In the genomic region with DNA sequence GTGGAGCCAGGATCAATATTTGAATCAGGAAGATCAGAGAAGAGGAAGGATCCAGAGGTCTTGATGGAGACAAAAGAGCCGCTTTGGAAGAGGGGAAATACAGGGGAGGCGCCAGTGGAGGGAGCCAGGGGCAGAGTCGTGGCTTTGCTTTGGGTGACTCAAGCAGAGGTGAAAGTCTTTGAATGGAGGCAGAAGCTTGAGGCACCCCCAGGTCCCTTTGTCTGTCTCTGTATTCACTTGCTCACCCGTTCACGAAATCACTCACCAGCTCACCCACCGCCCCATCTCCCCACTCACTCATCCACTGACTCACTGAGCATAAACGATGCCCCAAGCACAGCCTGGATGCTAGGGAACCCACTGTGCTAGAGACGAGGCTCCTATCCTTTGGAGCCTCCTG, we compare ENCODE assay signal across 13 cellular contexts.
DNase-seq lines count a peak whose midpoint lies in the region; ATAC-seq lines count a peak whose summit lies in the region.
"Had no signal": no experiment of that assay in that cellular context is flagged by ENCODE, and none has a peak within 500 bp of the region (broad histone marks: within the 10 kb centered on the region; RNA-seq: fewer than 3 reads in every experiment).

No MANE protein-coding gene starts in this region.

- peak overlapping the region; percentile 11 for H3K27ac Mint-ChIP-seq in dendritic cell treated with granulocyte-macrophage colony-stimulating factor and Interleukin-4, amounts not matched to agents 40 ng/mL and 50 ng/mL, for 4 days

- peaks cover 20% of the 10 kb centered on the region for H3K27me3 Mint-ChIP-seq in dendritic cell treated with granulocyte-macrophage colony-stimulating factor and Interleukin-4, amounts not matched to agents 40 ng/mL and 50 ng/mL, for 4 days

- peak; percentile 87 for DNase-seq in activated CD4-positive, alpha-beta T cell treated with anti-CD3 and anti-CD28 coated beads for 48 hours
- DNase-seq in activated CD4-positive, alpha-beta T cell treated with anti-CD3 and anti-CD28 coated beads for 4 hours, result no peak
- DNase-seq in activated CD4-positive, CD25-positive, alpha-beta regulatory T cell treated with anti-CD3 and anti-CD28 coated beads, Interleukin-2, amount 50 U/mL, for 16 hours (ENCODE audit: low read depth, low spot score), result peak; percentile 19
- peak; percentile 45 for DNase-seq in stimulated activated CD8-positive, alpha-beta memory T cell treated with anti-CD3 and anti-CD28 coated beads, Interleukin-12 subunit alpha, Interleukin-12 subunit beta, amount 100 ng/mL, for 24 hours (ENCODE audit: extremely low read depth)
- DNase-seq in AG20443 (ENCODE audit: low spot score) (no peak), HuH-7 (ENCODE audit: low spot score) (no peak)
- DNase-seq: ACHN; effector CD8-positive, alpha-beta T cell; foreskin melanocyte; NCI-H1092 treated with DMSO at 0.1 percent for 48 hours; upper lobe of left lung had no signal

- intact Hi-C loops in dendritic cell treated with granulocyte-macrophage colony-stimulating factor and Interleukin-4, amounts not matched to agents 40 ng/mL and 50 ng/mL, for 4 days (cut with micrococcal nuclease), result no loop called here

- H3K4me1 Mint-ChIP-seq in dendritic cell treated with granulocyte-macrophage colony-stimulating factor and Interleukin-4, amounts not matched to agents 40 ng/mL and 50 ng/mL, for 4 days (ENCODE audit: low read depth), result peaks cover 40% of the 10 kb centered on the region

- no peaks in the 10 kb centered on the region for H3K9me3 Mint-ChIP-seq in dendritic cell treated with granulocyte-macrophage colony-stimulating factor and Interleukin-4, amounts not matched to agents 40 ng/mL and 50 ng/mL, for 4 days

- H3K36me3 Mint-ChIP-seq in dendritic cell treated with granulocyte-macrophage colony-stimulating factor and Interleukin-4, amounts not matched to agents 40 ng/mL and 50 ng/mL, for 4 days (ENCODE audit: low read depth), result no peaks in the 10 kb centered on the region

- no peak for ATAC-seq in GM18498 (IDR thresholded peaks at IDR 0.05; ENCODE audit: unreplicated experiment)

- no peak overlapping the region for H3K4me3 Mint-ChIP-seq in dendritic cell treated with granulocyte-macrophage colony-stimulating factor and Interleukin-4, amounts not matched to agents 40 ng/mL and 50 ng/mL, for 4 days

Comparison
In these comparisons a context has a peak if more than half of its experiments do, and no peak if none do; other contexts are left out.
1. DNase-seq: peak in activated CD4-positive, alpha-beta T cell treated with anti-CD3 and anti-CD28 coated beads for 48 hours (single experiment), activated CD4-positive, CD25-positive, alpha-beta regulatory T cell treated with anti-CD3 and anti-CD28 coated beads, Interleukin-2, amount 50 U/mL, for 16 hours (single experiment) and stimulated activated CD8-positive, alpha-beta memory T cell treated with anti-CD3 and anti-CD28 coated beads, Interleukin-12 subunit alpha, Interleukin-12 subunit beta, amount 100 ng/mL, for 24 hours (single experiment); none in activated CD4-positive, alpha-beta T cell treated with anti-CD3 and anti-CD28 coated beads for 4 hours (0 of 2), AG20443 (single experiment) and HuH-7 (single experiment).